ENCODE assay signal across 17 cellular contexts in genomic region chr2:226873826-226874225, GRCh38. TPM values are rescaled to one million over a fixed set of nuclear protein-coding genes. Genes with fewer than 3 reads are reported as not detected.
A peak's percentile ranks its signal among the peaks of the same experiment; 100 is the strongest.
DNase-seq lines count a peak whose midpoint lies in the region; ATAC-seq, FAIRE-seq and TF ChIP-seq lines count a peak whose summit lies in the region.
"Had no signal": no experiment of that assay in that cellular context is flagged by ENCODE, and none has a peak within 500 bp of the region (broad histone marks: within the 10 kb centered on the region; RNA-seq: fewer than 3 reads in every experiment).

No MANE protein-coding gene starts in this region.

- ATAC-seq in HG02938 (IDR thresholded peaks at IDR 0.05; ENCODE audit: unreplicated experiment) (peak; percentile 8), psoas muscle (no peak)

- peak overlapping the region; percentile 42 for H3K4me3 Mint-ChIP-seq in activated naive CD4-positive, alpha-beta T cell treated with anti-CD3 and anti-CD28 coated beads, Interleukin-2, amount 50 U/mL, for 24 hours
- H3K4me3 Mint-ChIP-seq: activated B cell treated with CpG ODN at 0.5 μM for 24 hours; activated naive CD8-positive, alpha-beta T cell treated with anti-CD3 and anti-CD28 coated beads, Interleukin-2, amount 10 ng/mL, durations not matched to agents 7 days and 5 days; CD14-positive monocyte had no signal

- no peak overlapping the region for H3K4me3 ChIP-seq in psoas muscle
- H3K4me3 ChIP-seq: PC-9 had no signal

- DNase-seq in GM19239 (ENCODE audit: insufficient read length, low spot score) (no peak), NCI-H524 treated with DMSO at 0.1 percent for 48 hours (lab: John Stamatoyannopoulos, UW) (no peak), psoas muscle (no peak), NOMO-1 (lab: John Stamatoyannopoulos, UW; ENCODE audit: unreplicated experiment in 2 of 2) (no peak)
- DNase-seq in stimulated activated CD4-positive, alpha-beta T cell treated with anti-CD3 and anti-CD28 coated beads, TNF-alpha, amount 100 ng/mL, for 24 hours (ENCODE audit: low read depth in 3 of 3): peak in 2 of 3 experiments; percentile 21 to 31
- DNase-seq: activated B cell treated with CpG ODN at 0.5 μM for 24 hours; activated naive CD8-positive, alpha-beta T cell treated with anti-CD3 and anti-CD28 coated beads, Interleukin-2, amount 10 ng/mL, durations not matched to agents 7 days and 5 days; central memory CD4-positive, alpha-beta T cell; NCI-H1436 treated with DMSO at 0.1 percent for 48 hours; NCI-H446; PC-9 had no signal

- no peaks in the 10 kb centered on the region for H3K4me1 ChIP-seq in psoas muscle

- no peaks in the 10 kb centered on the region for H3K27me3 Mint-ChIP-seq in activated naive CD4-positive, alpha-beta T cell treated with anti-CD3 and anti-CD28 coated beads, Interleukin-2, amount 50 U/mL, for 24 hours
- H3K27me3 Mint-ChIP-seq: activated B cell treated with CpG ODN at 0.5 μM for 24 hours; activated naive CD8-positive, alpha-beta T cell treated with anti-CD3 and anti-CD28 coated beads, Interleukin-2, amount 10 ng/mL, durations not matched to agents 7 days and 5 days had no signal

- no peak overlapping the region for H3K27ac ChIP-seq in psoas muscle
- H3K27ac ChIP-seq: neutrophil, PC-9 had no signal

- peaks cover 0 to 6% of the 10 kb centered on the region in 2 donors for H3K36me3 ChIP-seq in psoas muscle (ENCODE audit: insufficient read depth in 1 of 2, low read depth in 1 of 2)
- H3K36me3 ChIP-seq: neutrophil had no signal

- peak; percentile 78 for FAIRE-seq in GM19239 (lab: Jason Lieb, UNC)
- FAIRE-seq: frontal cortex, urothelium cell line had no signal

- H3K4me1 Mint-ChIP-seq in activated naive CD4-positive, alpha-beta T cell treated with anti-CD3 and anti-CD28 coated beads, Interleukin-2, amount 50 U/mL, for 24 hours: peaks cover 44% of the 10 kb centered on the region

- no peaks in the 10 kb centered on the region for H3K27me3 ChIP-seq in psoas muscle (ENCODE audit: insufficient read depth in 3 of 3, low read length in 2 of 3)
- H3K27me3 ChIP-seq: neutrophil had no signal

- H3K9me3 Mint-ChIP-seq in activated naive CD4-positive, alpha-beta T cell treated with anti-CD3 and anti-CD28 coated beads, Interleukin-2, amount 50 U/mL, for 24 hours: no peaks in the 10 kb centered on the region
- H3K9me3 Mint-ChIP-seq: activated B cell treated with CpG ODN at 0.5 μM for 24 hours had no signal

- 100% methylated on average over 1 of the region's 1 CpG for WGBS in psoas muscle, 3 donors

- H3K9me3 ChIP-seq in psoas muscle: no peaks in the 10 kb centered on the region
- H3K9me3 ChIP-seq: neutrophil had no signal

- peak overlapping the region; percentile 79 for H3K27ac Mint-ChIP-seq in activated naive CD4-positive, alpha-beta T cell treated with anti-CD3 and anti-CD28 coated beads, Interleukin-2, amount 50 U/mL, for 24 hours
- H3K27ac Mint-ChIP-seq: activated B cell treated with CpG ODN at 0.5 μM for 24 hours; activated naive CD8-positive, alpha-beta T cell treated with anti-CD3 and anti-CD28 coated beads, Interleukin-2, amount 10 ng/mL, durations not matched to agents 7 days and 5 days had no signal

- no peak for TF ChIP-seq CTCF in psoas muscle (IDR thresholded peaks at IDR 0.05)

- peaks cover 48% of the 10 kb centered on the region for H3K36me3 Mint-ChIP-seq in activated naive CD4-positive, alpha-beta T cell treated with anti-CD3 and anti-CD28 coated beads, Interleukin-2, amount 50 U/mL, for 24 hours

- intact Hi-C loops in psoas muscle (cut with DNase I): no loop called here

RNA-seq across cellular contexts. Expression of gene RHBDD1, which starts 38.0 kb away (rescaled TPM):
- total RNA-seq in psoas muscle: 10 to 100 TPM; 15.8 to 26.1 (median 20.1) TPM
- polyA plus RNA-seq in psoas muscle: 10 to 100 TPM in 1 of 3 donors, 1 to 10 TPM in 2; 6.7 to 24.5 (median 9.2) TPM

Comparison
In these comparisons a context has a peak if more than half of its experiments do, and no peak if none do; other contexts are left out.
1. DNase-seq: peak in stimulated activated CD4-positive, alpha-beta T cell treated with anti-CD3 and anti-CD28 coated beads, TNF-alpha, amount 100 ng/mL, for 24 hours (2 of 3); none in GM19239 (single experiment), NCI-H524 treated with DMSO at 0.1 percent for 48 hours (single experiment), psoas muscle (0 of 2) and NOMO-1 (0 of 2).